ENCODE assay signal across 29 cellular contexts in genomic region chr3:27907929-27908328, GRCh38.
"Had no signal": no experiment of that assay in that cellular context is flagged by ENCODE, and none has a peak within 500 bp of the region (broad histone marks: within the 10 kb centered on the region; RNA-seq: fewer than 3 reads in every experiment).

No MANE protein-coding gene starts in this region.

- H3K36me3 Mint-ChIP-seq: activated CD4-positive, alpha-beta memory T cell treated with anti-CD3 and anti-CD28 coated beads for 36 hours; activated naive CD8-positive, alpha-beta T cell had no signal

- H3K27ac ChIP-seq: body of pancreas, colonic mucosa, WERI-Rb-1 had no signal

- H3K27me3 Mint-ChIP-seq: activated CD4-positive, alpha-beta memory T cell treated with anti-CD3 and anti-CD28 coated beads for 36 hours; activated CD4-positive, alpha-beta T cell treated with anti-CD3 and anti-CD28 coated beads for 36 hours; activated CD4-positive, alpha-beta T cell treated with anti-CD3 and anti-CD28 coated beads, Interleukin-2, amount 10 ng/mL, durations not matched to agents 24 days and 14 days; activated naive CD8-positive, alpha-beta T cell; activated T-helper 17 cell treated with anti-CD3 and anti-CD28 coated beads, Interleukin-2, amount 50 U/mL, for 72 hours; T-helper 17 cell had no signal

- H3K27ac Mint-ChIP-seq: activated CD4-positive, alpha-beta memory T cell treated with anti-CD3 and anti-CD28 coated beads for 36 hours; activated CD4-positive, alpha-beta T cell treated with anti-CD3 and anti-CD28 coated beads for 36 hours; activated CD4-positive, alpha-beta T cell treated with anti-CD3 and anti-CD28 coated beads, Interleukin-2, amount 10 ng/mL, durations not matched to agents 24 days and 14 days; activated CD8-positive, alpha-beta T cell treated with anti-CD3 and anti-CD28 coated beads, Interleukin-2, amount 10 ng/mL, durations not matched to agents 7 days and 5 days; activated naive CD8-positive, alpha-beta T cell; activated T-helper 17 cell treated with anti-CD3 and anti-CD28 coated beads, Interleukin-2, amount 50 U/mL, for 72 hours; T-helper 17 cell; T-helper 2 cell treated with Interferon-gamma antibody and Interleukin-4, amounts not matched to agents 5 μg/mL and 100 μg/mL, for 36 hours had no signal

- H3K9me3 ChIP-seq: body of pancreas, colonic mucosa had no signal

- DNase-seq: activated CD4-positive, alpha-beta memory T cell treated with anti-CD3 and anti-CD28 coated beads for 36 hours; activated CD4-positive, alpha-beta T cell treated with anti-CD3 and anti-CD28 coated beads for 36 hours; activated CD4-positive, CD25-positive, alpha-beta regulatory T cell; activated CD4-positive, CD25-positive, alpha-beta regulatory T cell treated with anti-CD3 and anti-CD28 coated beads, Interleukin-2, amount 50 U/mL, for 72 hours; activated CD8-positive, alpha-beta memory T cell treated with anti-CD3 and anti-CD28 coated beads, Interleukin-2, amount 50 U/mL, for 48 hours; activated CD8-positive, alpha-beta T cell treated with anti-CD3 and anti-CD28 coated beads, Interleukin-2, amount 10 ng/mL, durations not matched to agents 7 days and 5 days; activated effector memory CD4-positive, alpha-beta T cell treated with Interleukin-2 at 50 U/mL for 16 hours; activated gamma-delta T cell treated with Interleukin-2 at 50 U/mL for 16 hours; activated naive CD4-positive, alpha-beta T cell treated with anti-CD3 and anti-CD28 coated beads, Interleukin-2, amount 50 U/mL, for 16 hours; activated naive CD4-positive, alpha-beta T cell treated with Interleukin-2 at 50 U/mL for 16 hours; activated T-cell treated with anti-CD3 and anti-CD28 coated beads for 4 hours; activated T-cell treated with anti-CD3 and anti-CD28 coated beads, Interleukin-2, amount 50 U/mL, for 4 hours; amniotic stem cell; anterior cingulate cortex; body of pancreas; caudate nucleus; colonic mucosa; effector CD8-positive, alpha-beta T cell; foreskin fibroblast; head of caudate nucleus; T-helper 1 cell; T-helper 17 cell; T1000; WERI-Rb-1 had no signal

- H3K4me1 ChIP-seq: body of pancreas, colonic mucosa had no signal

- H3K4me3 Mint-ChIP-seq: activated CD4-positive, alpha-beta memory T cell treated with anti-CD3 and anti-CD28 coated beads for 36 hours; activated CD4-positive, alpha-beta T cell treated with anti-CD3 and anti-CD28 coated beads for 36 hours; activated CD4-positive, alpha-beta T cell treated with anti-CD3 and anti-CD28 coated beads, Interleukin-2, amount 10 ng/mL, durations not matched to agents 24 days and 14 days; activated CD8-positive, alpha-beta T cell treated with anti-CD3 and anti-CD28 coated beads, Interleukin-2, amount 10 ng/mL, durations not matched to agents 7 days and 5 days; activated naive CD8-positive, alpha-beta T cell; activated T-cell treated with anti-CD3 and anti-CD28 coated beads, Interleukin-2, amount 50 U/mL, for 4 hours; activated T-helper 17 cell treated with anti-CD3 and anti-CD28 coated beads, Interleukin-2, amount 50 U/mL, for 72 hours; T-helper 17 cell; T-helper 2 cell treated with Interferon-gamma antibody and Interleukin-4, amounts not matched to agents 5 μg/mL and 100 μg/mL, for 36 hours had no signal

- H3K9me3 Mint-ChIP-seq: activated CD4-positive, alpha-beta memory T cell treated with anti-CD3 and anti-CD28 coated beads for 36 hours; activated T-cell treated with anti-CD3 and anti-CD28 coated beads, Interleukin-2, amount 50 U/mL, for 4 hours; activated T-helper 17 cell treated with anti-CD3 and anti-CD28 coated beads, Interleukin-2, amount 50 U/mL, for 72 hours had no signal

- H3K36me3 ChIP-seq: colonic mucosa, WERI-Rb-1 had no signal

- H3K27me3 ChIP-seq: body of pancreas, colonic mucosa had no signal

- H3K4me3 ChIP-seq: body of pancreas, colonic mucosa had no signal

- ATAC-seq: activated CD4-positive, alpha-beta T cell treated with anti-CD3 and anti-CD28 coated beads for 36 hours; activated CD8-positive, alpha-beta T cell treated with anti-CD3 and anti-CD28 coated beads, Interleukin-2, amount 10 ng/mL, durations not matched to agents 7 days and 5 days; activated T-cell treated with anti-CD3 and anti-CD28 coated beads, Interleukin-2, amount 50 U/mL, for 4 hours; activated T-helper 17 cell treated with anti-CD3 and anti-CD28 coated beads, Interleukin-2, amount 50 U/mL, for 72 hours; body of pancreas; esophagus mucosa; T-helper 17 cell had no signal
